In the genomic region with DNA sequence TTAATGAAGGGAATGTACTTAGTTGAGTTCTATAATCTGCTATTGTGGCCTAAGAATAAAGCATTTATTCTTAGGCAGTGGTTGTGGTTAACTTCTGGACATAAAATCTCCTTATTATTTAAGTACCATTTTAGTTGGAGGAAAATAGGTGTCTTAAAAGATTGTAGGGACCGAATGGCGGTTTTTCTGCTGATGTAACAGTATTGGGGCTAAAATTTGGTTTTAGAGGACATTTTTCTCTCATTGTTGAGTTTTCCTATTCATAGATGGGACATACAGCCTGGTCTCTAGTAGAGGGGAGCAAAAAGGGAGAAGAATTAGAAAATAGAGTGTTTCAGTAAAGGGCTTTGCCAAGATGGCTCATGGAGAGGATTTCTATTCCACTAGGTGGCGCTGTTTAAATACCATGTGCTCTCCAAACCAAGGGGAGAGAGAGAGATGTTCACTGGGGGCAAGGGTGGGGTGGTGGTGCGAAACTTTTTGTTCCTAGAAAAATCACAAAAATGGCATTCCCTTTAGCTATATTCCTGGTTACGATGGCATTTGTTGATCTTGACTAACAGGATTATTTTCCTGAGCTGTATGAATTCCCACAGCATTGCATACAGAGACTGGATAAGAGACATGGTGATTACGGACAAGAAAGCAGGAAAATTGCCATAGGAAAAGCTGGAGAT, we compare ENCODE assay signal across 9 cellular contexts. TPM values are rescaled to one million over a fixed set of nuclear protein-coding genes. Genes with fewer than 3 reads are reported as not detected.
DNase-seq lines count a peak whose midpoint lies in the region; ATAC-seq, FAIRE-seq and TF ChIP-seq lines count a peak whose summit lies in the region.
"Had no signal": no experiment of that assay in that cellular context is flagged by ENCODE, and none has a peak within 500 bp of the region (broad histone marks: within the 10 kb centered on the region; RNA-seq: fewer than 3 reads in every experiment).

No MANE protein-coding gene starts in this region.

- no peaks in the 10 kb centered on the region; the same call in 1 of the 2 replicates for H3K4me1 ChIP-seq in Panc1 (ENCODE audit: control insufficient read depth, insufficient read depth, low read length)
- H3K4me1 ChIP-seq in GM12878 (ENCODE audit: control insufficient read depth, insufficient read depth, low read length), result no peaks in the 10 kb centered on the region

- WGBS in GM12878 (ENCODE audit: insufficient coverage, insufficient replicate concordance, low lambda C conversion rate, missing lambda C conversion rate), result 50% methylated on average over 6 of the region's 6 CpGs

- H3K9me3 ChIP-seq in Panc1 (ENCODE audit: control insufficient read depth, insufficient read depth, low read depth, low read length), result no peaks in the 10 kb centered on the region
- H3K9me3 ChIP-seq in GM12878 (replicated peaks; ENCODE audit: control insufficient read depth, insufficient read depth, low read length), result no peaks in the 10 kb centered on the region

- no peak overlapping the region for H3K4me2 ChIP-seq in GM12878 (ENCODE audit: control insufficient read depth, insufficient read depth)

- H3K4me3 ChIP-seq in Panc1 (ENCODE audit: low read depth in 2 of 2, low read length in 2 of 2) (no peak overlapping the region), GM12878 (no peak overlapping the region)

- CTCF ChIA-PET in Panc1 (lab: Charles Lee) (interaction anchor here (0.6 to 1.7 kb wide), 4 partner anchors 21 to 492 kb away, joined by 4 to 6 read pairs (median 4); no protein-coding TSS in a partner anchor), GM12878 (lab: Yijun Ruan, JAX) (interaction anchor here (0.7 to 12.5 kb wide), 14 partner anchors 16 to 280 kb away, joined by 3 to 262 read pairs (median 4); partner anchors contain the start of genes DUSP12, FCGR2A and FCRLA)

- DNase-seq in NCI-H2196 (lab: John Stamatoyannopoulos, UW; ENCODE audit: unreplicated experiment) (peak; percentile 38), NCI-H2196 treated with DMSO at 0.1 percent for 48 hours (lab: John Stamatoyannopoulos, UW; ENCODE audit: unreplicated experiment) (no peak), Panc1 (ENCODE audit: low read depth, low spot score) (peak; percentile 38), GM12878 (ENCODE audit: low read depth, low spot score) (peak; percentile 23), iPS-NIHi11 (ENCODE audit: low spot score) (peak; percentile 71)
- DNase-seq in stimulated activated CD4-positive, alpha-beta T cell treated with anti-CD3 and anti-CD28 coated beads, Interleukin-15, amount 100 ng/mL, for 48 hours (ENCODE audit: low read depth in 2 of 2), result peak; percentile 10 to 15

- no peaks in the 10 kb centered on the region for H3K79me2 ChIP-seq in GM12878 (ENCODE audit: control insufficient read depth, insufficient read depth, low read length)

- peak; percentile 88 for TF ChIP-seq CTCF in Panc1 (IDR thresholded peaks at IDR 0.05)
- TF ChIP-seq CTCF in GM12878 (IDR thresholded peaks at IDR 0.05 in 2 of 3, conservative IDR thresholded peaks at IDR 0.05 in 1 of 3; ENCODE audit: control insufficient read depth in 2 of 3, extremely low read depth in 1 of 3, insufficient read depth in 1 of 3, low read depth in 3 of 3, low read length in 3 of 3), result peak; percentile 66 to 76 (median 76)

- TF ChIP-seq EP300 in Ishikawa (IDR thresholded peaks at IDR 0.05; ENCODE audit: borderline replicate concordance) (no peak), GM12878 (IDR thresholded peaks at IDR 0.05; ENCODE audit: borderline replicate concordance in 1 of 2, control insufficient read depth in 1 of 2, low read depth in 2 of 2, low read length in 2 of 2) (no peak)

- H4K20me1 ChIP-seq in GM12878 (ENCODE audit: control insufficient read depth, insufficient read depth), result no peaks in the 10 kb centered on the region

- SMC1A ChIA-PET in GM12878 (lab: Charles Lee; ENCODE audit: uncharacterized antibody, unreplicated experiment), result interaction anchor here (0.6 to 5.0 kb wide), 10 partner anchors 44 to 550 kb away, joined by 3 to 97 read pairs (median 3); no protein-coding TSS in a partner anchor

- POLR2A ChIA-PET in Panc1 (lab: Charles Lee) (no interaction called here), GM12878 (lab: Charles Lee) (no interaction called here)

- no peak for FAIRE-seq in GM12878 (lab: Jason Lieb, UNC)
- FAIRE-seq: endometrium had no signal

- H3K27ac ChIP-seq in Panc1 (ENCODE audit: low read length) (no peak overlapping the region), GM12878 (ENCODE audit: control insufficient read depth, insufficient read depth) (no peak overlapping the region)

- BruUV-seq in Panc1 (replicated peaks; lab: Mats Ljungman, UMichigan), result no TSS peak
- no TSS peak for BruUV-seq in GM12878 (replicated peaks; lab: Mats Ljungman, UMichigan)

- ATAC-seq in Panc1, result peak; percentile 85
- peak; percentile 88 for ATAC-seq in GM12878
- no peak for ATAC-seq in HG03108 (IDR thresholded peaks at IDR 0.05; ENCODE audit: unreplicated experiment)

- intact Hi-C loops in Panc1 (cut with micrococcal nuclease; ENCODE audit: unreplicated experiment), result loop anchor here (10.0 kb wide), 1 partner anchor 258 kb away; the partner anchor contains the start of gene DUSP12
- intact Hi-C loops in GM12878 (cut with micrococcal nuclease; ENCODE audit: unreplicated experiment), result loop anchor here (1.0 to 10.0 kb wide), 2 partner anchors 158 to 254 kb away; no protein-coding TSS in a partner anchor

- H2AFZ ChIP-seq in GM12878 (ENCODE audit: control insufficient read depth, low read depth, low read length), result no peak overlapping the region

- in situ Hi-C loops in Panc1 (cut with HindIII; ENCODE audit: low pct_unique_long_range_greater_than_20kb, low sequenced_read_pairs) (no loop called here), GM12878 (cut with MboI) (loop anchor here (10.0 kb wide), 1 partner anchor 258 kb away; the partner anchor contains the start of gene DUSP12)

- H3K36me3 ChIP-seq in Panc1 (ENCODE audit: control insufficient read depth, insufficient read depth, low read length), result no peaks in the 10 kb centered on the region
- no peaks in the 10 kb centered on the region for H3K36me3 ChIP-seq in GM12878 (ENCODE audit: control insufficient read depth in 2 of 2, insufficient read depth in 2 of 2, low read length in 1 of 2)

- TF ChIP-seq POLR2A in GM12878 (IDR thresholded peaks at IDR 0.05; ENCODE audit: low read depth, low read length), result no peak

- peak; percentile 80 for TF ChIP-seq RAD21 in Ishikawa (IDR thresholded peaks at IDR 0.05; ENCODE audit: low read depth)
- peak; percentile 86 for TF ChIP-seq RAD21 in GM12878 (IDR thresholded peaks at IDR 0.05; ENCODE audit: insufficient read depth, low read depth, low read length)

- H3K27me3 ChIP-seq in Panc1 (ENCODE audit: control insufficient read depth, insufficient read depth, low read length), result peaks cover 23% of the 10 kb centered on the region
- H3K27me3 ChIP-seq in GM12878 (replicated peaks in 1 of 2; ENCODE audit: control insufficient read depth in 2 of 2, insufficient read depth in 2 of 2, low read length in 1 of 2), result no peaks in the 10 kb centered on the region

- no peak overlapping the region for H3K9ac ChIP-seq in GM12878 (ENCODE audit: control insufficient read depth, insufficient read depth, low read length)

- RAD21 ChIA-PET in GM12878 (lab: Charles Lee; ENCODE audit: unreplicated experiment), result interaction anchor here (0.7 to 2.5 kb wide), 4 partner anchors 8 to 256 kb away, joined by 3 to 34 read pairs (median 8); no protein-coding TSS in a partner anchor

TF ChIP-seq in Ishikawa, 13 proteins besides CTCF, POLR2A, EP300 and RAD21 (continues in another document):
- no peak for TF ChIP-seq TAF1 (IDR thresholded peaks at IDR 0.05; ENCODE audit: low read depth)
- TF ChIP-seq YY1 (IDR thresholded peaks at IDR 0.05; ENCODE audit: low read depth), result peak; percentile 47; the same call in 1 of the 2 replicates

TF ChIP-seq in GM12878, 131 proteins besides CTCF, POLR2A, EP300 and RAD21 (continues in another document):
- TF ChIP-seq IKZF1 (conservative IDR thresholded peaks at IDR 0.05), result no peak
- TF ChIP-seq SMARCA5 (IDR thresholded peaks at IDR 0.05), result 0 out of 2 replicates have a peak, but pooled peaks have one; percentile 42

RNA-seq across cellular contexts. Expression of gene FCGR2A, which starts 18.3 kb away (rescaled TPM):
- 0.28 TPM for total RNA-seq in Panc1 (2021; ENCODE audit: unreplicated experiment)
- polyA plus RNA-seq in Panc1 (2012; ENCODE audit: insufficient read length), result not detected
- 7.9 and 10.6 TPM in 2 replicates for total RNA-seq in GM12878 (2013; cell fraction: nucleolus; rRNA removed)
- 5.0 and 5.7 TPM in 2 replicates for total RNA-seq in GM12878 (2014; rRNA removed)
- total RNA-seq in GM12878 (2014; rRNA removed; fragmentation: Illumina TruSeq; extraction: Trizol), result 5.3 and 7.0 TPM in 2 replicates
- total RNA-seq in GM12878 (2021), result 6.4 and 6.9 TPM in 2 replicates
- polyA plus RNA-seq in GM12878 (2011; ENCODE audit: low read depth), result 0.41 TPM
- 2.3 and 3.7 TPM in 2 replicates for polyA plus RNA-seq in GM12878 (2011; rRNA removed)
- 1.0 TPM in 2 replicates for polyA plus RNA-seq in GM12878 (2011; cell fraction: cytosol; rRNA removed)
- 2.4 and 2.9 TPM in 2 replicates for polyA plus RNA-seq in GM12878 (2011; cell fraction: nucleus; rRNA removed)
- polyA plus RNA-seq in GM12878 (2012), result 1.2 and 1.4 TPM in 2 replicates
- polyA plus RNA-seq in GM12878 (2014; fragmentation: Illumina TruSeq; extraction: Trizol), result 7.4 and 9.3 TPM in 2 replicates
- 1 to 10 TPM; 3.8 to 4.2 TPM for polyA plus RNA-seq in GM12878 (2014; fragmentation: Nextera tagmentation; extraction: Ambion mirVana)
- 3.2 and 3.3 TPM in 2 replicates for polyA plus RNA-seq in GM12878 (2014; rRNA removed)
- polyA plus RNA-seq in GM12878 (2016; fragmentation: Nextera tagmentation; extraction: Ambion mirVana), result 1 to 10 TPM; 3.1 to 3.6 TPM
- 1.5 and 1.8 TPM in 2 replicates for polyA minus RNA-seq in GM12878 (2011; rRNA and poly(A)+ RNA removed)
- 0.53 and 1.0 TPM in 2 replicates for polyA minus RNA-seq in GM12878 (2011; cell fraction: cytosol; rRNA and poly(A)+ RNA removed)
- polyA minus RNA-seq in GM12878 (2011; cell fraction: nucleus; rRNA and poly(A)+ RNA removed), result 1.3 and 2.4 TPM in 2 replicates

RNA-seq across cellular contexts. Expression of gene HSPA6, which starts 37.4 kb away (rescaled TPM):
- total RNA-seq in Panc1 (2021; ENCODE audit: unreplicated experiment) (0.44 TPM), GM12878 (2014; rRNA removed) (0.65 and 0.96 TPM in 2 replicates), GM12878 (2014; rRNA removed; fragmentation: Illumina TruSeq; extraction: Trizol) (0.18 and 0.36 TPM in 2 replicates), GM12878 (2021) (1.6 and 1.8 TPM in 2 replicates)
- 0.42 TPM for polyA plus RNA-seq in Panc1 (2012; ENCODE audit: insufficient read length)
- total RNA-seq in GM12878 (2013; cell fraction: nucleolus; rRNA removed), result 16.8 and 21.0 TPM in 2 replicates
- 0.81 TPM for polyA plus RNA-seq in GM12878 (2011; ENCODE audit: low read depth)
- polyA plus RNA-seq in GM12878 (2011; rRNA removed) (0.06 and 0.18 TPM in 2 replicates), GM12878 (2014; fragmentation: Illumina TruSeq; extraction: Trizol) (0.12 and 0.16 TPM in 2 replicates), GM12878 (2014; fragmentation: Nextera tagmentation; extraction: Ambion mirVana) (under 1 TPM; 0.05 to 0.09 TPM), GM12878 (2014; rRNA removed) (1.2 and 1.5 TPM in 2 replicates), GM12878 (2016; fragmentation: Nextera tagmentation; extraction: Ambion mirVana) (1 to 10 TPM; 8.5 to 8.8 TPM)
- polyA plus RNA-seq in GM12878 (2011; cell fraction: cytosol; rRNA removed), result 0.42 and 0.64 TPM in 2 replicates
- polyA plus RNA-seq in GM12878 (2011; cell fraction: nucleus; rRNA removed), result 2.0 and 4.2 TPM in 2 replicates
- polyA plus RNA-seq in GM12878 (2012), result 1.1 and 1.4 TPM in 2 replicates
- polyA minus RNA-seq in GM12878 (2011; rRNA and poly(A)+ RNA removed), result 0.15 and 0.41 TPM in 2 replicates
- polyA minus RNA-seq in GM12878 (2011; cell fraction: cytosol; rRNA and poly(A)+ RNA removed), result 0.94 TPM in 1 of 2 replicates, not detected in the other
- polyA minus RNA-seq in GM12878 (2011; cell fraction: nucleus; rRNA and poly(A)+ RNA removed), result 1.1 and 5.1 TPM in 2 replicates
